Comparison of ENCODE assay signal across 8 cellular contexts in the genomic region with DNA sequence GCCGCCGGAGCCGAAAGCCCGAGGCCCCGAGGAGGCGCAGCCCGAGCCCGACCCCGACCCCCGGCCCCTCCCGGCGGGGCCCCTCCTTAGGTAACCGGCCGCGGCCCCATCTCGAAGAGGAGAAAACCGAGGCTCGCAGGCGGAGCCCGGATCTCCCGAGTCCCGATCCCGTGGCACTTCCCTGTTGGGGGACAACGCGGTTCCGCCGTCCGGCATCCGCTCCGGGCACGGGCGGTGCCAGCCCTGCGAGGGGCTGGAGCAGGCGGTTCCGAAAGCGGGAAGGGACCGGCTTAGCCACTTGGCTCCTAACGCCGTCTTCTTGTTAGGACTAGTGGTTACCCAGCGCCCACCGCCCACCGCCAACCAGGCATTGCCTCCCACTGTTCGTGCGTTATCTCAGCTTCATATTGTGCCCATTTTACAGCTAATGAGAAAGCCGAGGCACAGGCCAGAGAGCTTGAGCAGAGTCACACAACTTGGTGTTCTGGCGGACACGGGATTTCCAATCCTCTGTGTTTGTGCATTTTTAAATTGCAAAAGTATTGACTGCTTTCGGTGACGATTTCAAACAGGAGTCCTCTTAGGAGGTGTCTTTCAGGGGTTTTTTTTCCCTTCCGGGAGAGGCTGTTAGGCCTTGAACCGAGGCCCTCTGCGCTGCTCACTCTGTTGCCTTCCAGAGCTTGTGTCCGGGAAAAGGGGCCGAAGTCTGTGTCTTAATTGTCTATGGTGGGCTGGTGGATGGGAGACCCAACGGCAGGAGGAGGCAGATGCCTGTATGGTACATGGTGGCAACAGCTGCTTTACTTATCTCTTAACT. TPM values are rescaled to one million over a fixed set of nuclear protein-coding genes. Genes with fewer than 3 reads are reported as not detected.
DNase-seq lines count a peak whose midpoint lies in the region; ATAC-seq and TF ChIP-seq lines count a peak whose summit lies in the region.

No MANE protein-coding gene starts in this region.

- H3K4me1 ChIP-seq in HEK293 (ENCODE audit: control insufficient read depth, insufficient read depth, low read length) (no peaks in the 10 kb centered on the region), right lobe of liver (peaks cover 0 to 4% (median 0%) of the 10 kb centered on the region in 4 donors), transverse colon (peaks cover 0 to 29% (median 17%) of the 10 kb centered on the region in 4 donors)

- DNase-seq in NOMO-1 treated with DMSO at 0.1 percent for 48 hours (lab: John Stamatoyannopoulos, UW; ENCODE audit: unreplicated experiment) (peak; percentile 43), NOMO-1 treated with dmso at 0.1 percent for 144 hours (lab: John Stamatoyannopoulos, UW; ENCODE audit: unreplicated experiment) (no peak), NCI-H146 (lab: John Stamatoyannopoulos, UW) (peak; percentile 29), right lobe of liver (peak in 2 of 3 donors; percentile 57 to 70), transverse colon (no peak), T1000 (lab: John Stamatoyannopoulos, UW) (no peak)

- peak overlapping the region; percentile 79 to 89 (median 84) for H3K4me3 Mint-ChIP-seq in brain

- peaks cover 28% of the 10 kb centered on the region for H3K4me1 Mint-ChIP-seq in brain

- TF ChIP-seq EP300 in transverse colon (IDR thresholded peaks at IDR 0.05; ENCODE audit: low read depth) = no peak

- in situ Hi-C loops in transverse colon (cut with MboI; ENCODE audit: low pct_ligation_motif_present in 1 of 4, low pct_unique_long_range_greater_than_20kb in 1 of 4, low sequenced_read_pairs in 3 of 4) = no loop called here

- H3K27ac ChIP-seq in HEK293 (ENCODE audit: extremely low read depth, low read depth, low read length) (peak overlapping the region; percentile 42; the same call in 1 of the 2 replicates), right lobe of liver (no peak overlapping the region), transverse colon (peak overlapping the region in 3 of 4 donors; percentile 67 to 77 (median 70))

- H3K27me3 ChIP-seq in right lobe of liver (no peaks in the 10 kb centered on the region), transverse colon (peaks cover 4% of the 10 kb centered on the region)

- no peak for TF ChIP-seq POLR2A in right lobe of liver (IDR thresholded peaks at IDR 0.05)
- no peak for TF ChIP-seq POLR2A in transverse colon (IDR thresholded peaks at IDR 0.05)

- 9% methylated on average over 19 of the region's 55 CpGs for WGBS in right lobe of liver (ENCODE audit: insufficient coverage, low coverage, low lambda C conversion rate, missing lambda C conversion rate)
- 4 to 13% methylated on average over 5 to 54 of the region's 55 CpGs for WGBS in transverse colon (ENCODE audit: low coverage in 1 of 2), 2 donors

- peaks cover 8 to 26% of the 10 kb centered on the region in 2 experiments for H3K36me3 ChIP-seq in HEK293 (ENCODE audit: control insufficient read depth in 2 of 2, insufficient read depth in 1 of 2, low read length in 2 of 2)
- no peaks in the 10 kb centered on the region for H3K36me3 ChIP-seq in right lobe of liver
- peaks cover 0 to 2% (median 0%) of the 10 kb centered on the region in 4 donors for H3K36me3 ChIP-seq in transverse colon

- peaks cover 4 to 23% (median 16%) of the 10 kb centered on the region in 5 experiments for H3K9me3 Mint-ChIP-seq in brain

- no peak for TF ChIP-seq CTCF in HEK293 (tag by site-specific recombination; IDR thresholded peaks at IDR 0.05)
- TF ChIP-seq CTCF in brain (conservative IDR thresholded peaks at IDR 0.05) = no peak
- no peak for TF ChIP-seq CTCF in right lobe of liver (IDR thresholded peaks at IDR 0.05)
- no peak for TF ChIP-seq CTCF in transverse colon (IDR thresholded peaks at IDR 0.05)

- ATAC-seq in right lobe of liver = peak; percentile 1 to 9 (median 3)

- peaks cover 37% of the 10 kb centered on the region for H3K36me3 Mint-ChIP-seq in brain

- intact Hi-C loops in right lobe of liver (cut with DNase I) = no loop called here
- intact Hi-C loops in transverse colon (cut with DNase I; ENCODE audit: low total_unique reads) = no loop called here

- peak overlapping the region in 2 of 5 experiments; percentile 15 to 26 for H3K27ac Mint-ChIP-seq in brain

- POLR2A ChIA-PET in HEK293 (lab: Yijun Ruan, JAX) = interaction anchor here (1.0 kb wide), 1 partner anchor 22 kb away, joined by 3 read pairs; no protein-coding TSS in a partner anchor

- H3K9me3 ChIP-seq in HEK293 (ENCODE audit: control insufficient read depth, insufficient read depth, low read depth, low read length) = no peaks in the 10 kb centered on the region
- no peaks in the 10 kb centered on the region for H3K9me3 ChIP-seq in right lobe of liver
- H3K9me3 ChIP-seq in transverse colon = no peaks in the 10 kb centered on the region

- CTCF ChIA-PET in HEK293 (lab: Yijun Ruan, JAX) = interaction anchor here (0.9 kb wide), 1 partner anchor 136 kb away, joined by 3 read pairs; no protein-coding TSS in a partner anchor

- H3K4me3 ChIP-seq in HEK293 (ENCODE audit: low read depth, low read length) (peak overlapping the region; percentile 61), right lobe of liver (peak overlapping the region; percentile 59 to 70 (median 65)), transverse colon (peak overlapping the region; percentile 34 to 100 (median 78))

- H3K27me3 Mint-ChIP-seq in brain = peaks cover 4% of the 10 kb centered on the region

TF ChIP-seq in HEK293, 187 proteins besides CTCF, POLR2A, EP300 and RAD21 (continues in another document):
- 0 out of 2 replicates have a peak, but pooled peaks have one; percentile 9 for TF ChIP-seq ZBTB17 (tag by site-specific recombination; IDR thresholded peaks at IDR 0.05)
- TF ChIP-seq, protein P1, sequence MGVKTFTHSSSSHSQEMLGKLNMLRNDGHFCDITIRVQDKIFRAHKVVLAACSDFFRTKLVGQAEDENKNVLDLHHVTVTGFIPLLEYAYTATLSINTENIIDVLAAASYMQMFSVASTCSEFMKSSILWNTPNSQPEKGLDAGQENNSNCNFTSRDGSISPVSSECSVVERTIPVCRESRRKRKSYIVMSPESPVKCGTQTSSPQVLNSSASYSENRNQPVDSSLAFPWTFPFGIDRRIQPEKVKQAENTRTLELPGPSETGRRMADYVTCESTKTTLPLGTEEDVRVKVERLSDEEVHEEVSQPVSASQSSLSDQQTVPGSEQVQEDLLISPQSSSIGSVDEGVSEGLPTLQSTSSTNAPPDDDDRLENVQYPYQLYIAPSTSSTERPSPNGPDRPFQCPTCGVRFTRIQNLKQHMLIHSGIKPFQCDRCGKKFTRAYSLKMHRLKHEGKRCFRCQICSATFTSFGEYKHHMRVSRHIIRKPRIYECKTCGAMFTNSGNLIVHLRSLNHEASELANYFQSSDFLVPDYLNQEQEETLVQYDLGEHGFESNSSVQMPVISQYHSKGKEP (tag by site-specific recombination; IDR thresholded peaks at IDR 0.05) = no peak
- TF ChIP-seq ZBTB8A (tag by site-specific recombination; IDR thresholded peaks at IDR 0.05) = peak; percentile 42; the same call in 1 of the 2 replicates
- no peak for TF ChIP-seq ZNF623 (tag by site-specific recombination; IDR thresholded peaks at IDR 0.05)
- TF ChIP-seq ZNF394 (tag by site-specific recombination; IDR thresholded peaks at IDR 0.05; ENCODE audit: borderline replicate concordance) = no peak
- TF ChIP-seq, protein P2, sequence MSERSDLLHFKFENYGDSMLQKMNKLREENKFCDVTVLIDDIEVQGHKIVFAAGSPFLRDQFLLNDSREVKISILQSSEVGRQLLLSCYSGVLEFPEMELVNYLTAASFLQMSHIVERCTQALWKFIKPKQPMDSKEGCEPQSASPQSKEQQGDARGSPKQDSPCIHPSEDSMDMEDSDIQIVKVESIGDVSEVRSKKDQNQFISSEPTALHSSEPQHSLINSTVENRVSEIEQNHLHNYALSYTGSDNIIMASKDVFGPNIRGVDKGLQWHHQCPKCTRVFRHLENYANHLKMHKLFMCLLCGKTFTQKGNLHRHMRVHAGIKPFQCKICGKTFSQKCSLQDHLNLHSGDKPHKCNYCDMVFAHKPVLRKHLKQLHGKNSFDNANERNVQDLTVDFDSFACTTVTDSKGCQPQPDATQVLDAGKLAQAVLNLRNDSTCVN (tag by site-specific recombination; optimal IDR thresholded peaks at IDR 0.05) = peak; percentile 41
- TF ChIP-seq ZNF335 (tag by site-specific recombination; conservative IDR thresholded peaks at IDR 0.05) = peak; percentile 68
- TF ChIP-seq, protein P3, sequence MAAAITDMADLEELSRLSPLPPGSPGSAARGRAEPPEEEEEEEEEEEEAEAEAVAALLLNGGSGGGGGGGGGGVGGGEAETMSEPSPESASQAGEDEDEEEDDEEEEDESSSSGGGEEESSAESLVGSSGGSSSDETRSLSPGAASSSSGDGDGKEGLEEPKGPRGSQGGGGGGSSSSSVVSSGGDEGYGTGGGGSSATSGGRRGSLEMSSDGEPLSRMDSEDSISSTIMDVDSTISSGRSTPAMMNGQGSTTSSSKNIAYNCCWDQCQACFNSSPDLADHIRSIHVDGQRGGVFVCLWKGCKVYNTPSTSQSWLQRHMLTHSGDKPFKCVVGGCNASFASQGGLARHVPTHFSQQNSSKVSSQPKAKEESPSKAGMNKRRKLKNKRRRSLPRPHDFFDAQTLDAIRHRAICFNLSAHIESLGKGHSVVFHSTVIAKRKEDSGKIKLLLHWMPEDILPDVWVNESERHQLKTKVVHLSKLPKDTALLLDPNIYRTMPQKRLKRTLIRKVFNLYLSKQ (tag by site-specific recombination; IDR thresholded peaks at IDR 0.05; ENCODE audit: borderline replicate concordance) = no peak

RNA-seq across cellular contexts. Expression of a gene that starts 0.6 kb away (rescaled TPM):
- polyA plus RNA-seq in brain (ENCODE audit: insufficient read depth, low read depth, low replicate concordance) = 15.8 TPM
- 1 to 10 TPM in 1 of 6 experiments, under 1 TPM in 4, not detected in 1; 0.18 to 1.3 (median 0.56) TPM for total RNA-seq in right lobe of liver
- total RNA-seq in transverse colon = 10 to 100 TPM in 1 of 4 donors, 1 to 10 TPM in 1, not detected in 2; 1.1 to 14.9 TPM

RNA-seq across cellular contexts. Expression of a gene that starts 22.3 kb away (rescaled TPM):
- polyA plus RNA-seq in brain (ENCODE audit: insufficient read depth, low read depth, low replicate concordance) = 14.3 TPM
- total RNA-seq in right lobe of liver (10 to 100 TPM; 14.2 to 73.9 (median 27.2) TPM), transverse colon (10 to 100 TPM; 23.3 to 36.3 (median 33.3) TPM)

Comparison
In these comparisons a context has a peak if more than half of its experiments do, and no peak if none do; other contexts are left out.
1. DNase-seq: peak in NOMO-1 treated with DMSO at 0.1 percent for 48 hours (single experiment), NCI-H146 (single experiment) and right lobe of liver (2 of 3); none in NOMO-1 treated with dmso at 0.1 percent for 144 hours (single experiment), transverse colon (single experiment) and T1000 (single experiment).
2. H3K27ac ChIP-seq: peak in HEK293 (single experiment) and transverse colon (3 of 4); none in right lobe of liver (0 of 3).
3. Peak in every context shown above with its lines, with median percentiles within 50 percentile points of each other: H3K4me3 ChIP-seq.